In the genomic region with DNA sequence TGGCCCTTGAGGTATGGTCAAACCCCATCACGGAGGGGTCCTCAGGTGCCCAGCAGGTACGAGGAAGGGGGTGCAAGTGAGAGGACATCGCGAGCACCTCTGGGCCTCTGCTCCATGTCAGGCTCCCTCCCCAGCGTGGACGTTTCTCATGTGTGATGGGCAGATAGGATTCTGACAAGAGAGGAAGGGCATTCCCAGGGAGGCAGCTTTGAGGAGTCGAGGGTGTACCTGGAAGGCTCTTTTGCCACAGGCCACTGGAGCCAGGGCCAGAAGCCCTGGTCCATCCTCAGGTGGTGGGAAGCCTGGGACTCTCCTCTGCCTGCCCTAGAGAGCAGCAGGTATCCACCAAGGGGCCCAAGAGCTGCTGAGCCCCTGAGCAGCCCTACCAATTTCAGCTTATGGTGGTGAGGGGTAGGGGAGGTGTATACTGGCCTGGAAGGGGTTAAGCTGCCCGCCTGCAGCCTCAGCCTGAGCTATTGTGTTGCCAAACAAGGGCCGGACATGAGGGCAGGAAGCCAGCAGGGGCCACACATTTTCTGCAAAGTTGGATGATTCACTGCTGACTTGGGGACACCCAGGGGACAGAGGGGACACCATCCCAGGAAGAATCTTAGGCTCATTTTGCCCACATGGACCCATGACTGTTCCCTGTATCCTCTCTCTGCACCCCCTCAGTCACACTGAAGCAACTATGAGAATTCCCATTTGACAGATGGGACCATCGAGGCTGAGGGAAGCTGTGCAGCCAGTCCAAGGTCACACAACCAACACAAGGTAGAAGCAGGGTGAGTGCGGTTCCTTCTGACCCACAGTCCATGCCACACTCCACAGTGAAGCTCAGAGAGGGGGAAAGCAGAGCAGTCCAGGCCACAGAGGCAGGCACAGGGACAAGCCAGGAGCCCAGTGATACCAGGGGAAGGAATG, we compare ENCODE assay signal across 1 cellular context.
A peak's percentile ranks its signal among the peaks of the same experiment; 100 is the strongest.
TF ChIP-seq lines count a peak whose summit lies in the region.

No MANE protein-coding gene starts in this region.

TF ChIP-seq in H1, 55 proteins besides CTCF, POLR2A, EP300 and RAD21:
- TF ChIP-seq KDM1A (IDR thresholded peaks at IDR 0.05; ENCODE audit: borderline replicate concordance, low read length) (peak; percentile 93), SIX5 (IDR thresholded peaks at IDR 0.05; ENCODE audit: low read depth, low read length) (no peak), CTBP2 (IDR thresholded peaks at IDR 0.05; ENCODE audit: borderline replicate concordance, insufficient read depth, insufficient read length, low read length) (peak; percentile 36), SRF (IDR thresholded peaks at IDR 0.05; ENCODE audit: low read depth, low read length) (peak; percentile 75)
- TF ChIP-seq, protein P1, sequence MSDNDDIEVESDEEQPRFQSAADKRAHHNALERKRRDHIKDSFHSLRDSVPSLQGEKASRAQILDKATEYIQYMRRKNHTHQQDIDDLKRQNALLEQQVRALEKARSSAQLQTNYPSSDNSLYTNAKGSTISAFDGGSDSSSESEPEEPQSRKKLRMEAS (IDR thresholded peaks at IDR 0.05), result peak; percentile 55
